In genomic region chr4:165191253-165191652, GRCh38 we compare ENCODE assay signal across 17 cellular contexts.
"Had no signal": no experiment of that assay in that cellular context is flagged by ENCODE, and none has a peak within 500 bp of the region (broad histone marks: within the 10 kb centered on the region; RNA-seq: fewer than 3 reads in every experiment).

No MANE protein-coding gene starts in this region.

- H3K27me3 Mint-ChIP-seq: central memory CD8-positive, alpha-beta T cell had no signal

- H3K36me3 Mint-ChIP-seq: naive B cell had no signal

- H3K4me1 ChIP-seq: esophagus muscularis mucosa, left lung, pancreas, tibial nerve, uterus had no signal

- H3K4me3 ChIP-seq: coronary artery, esophagus muscularis mucosa, left lung, pancreas, SK-N-MC, tibial nerve, uterus had no signal

- H3K4me1 Mint-ChIP-seq: central memory CD8-positive, alpha-beta T cell; naive B cell had no signal

- H3K27me3 ChIP-seq: esophagus muscularis mucosa, left lung, pancreas, tibial nerve, uterus had no signal

- H3K9me3 Mint-ChIP-seq: central memory CD8-positive, alpha-beta T cell; naive B cell had no signal

- ATAC-seq: left lung, pancreas had no signal

- H3K27ac Mint-ChIP-seq: naive B cell had no signal

- DNase-seq: activated CD4-positive, CD25-positive, alpha-beta regulatory T cell treated with anti-CD3 and anti-CD28 coated beads, Interleukin-2, amount 50 U/mL, for 72 hours; activated CD8-positive, alpha-beta memory T cell treated with anti-CD3 and anti-CD28 coated beads for 24 hours; activated gamma-delta T cell; effector CD4-positive, alpha-beta T cell; islet precursor cell; left lung; naive B cell; pancreas; stimulated activated CD4-positive, alpha-beta T cell treated with anti-CD3 and anti-CD28 coated beads, Interleukin-12 subunit alpha, Interleukin-12 subunit beta, amount 100 ng/mL, for 4 hours; T-helper 1 cell; T1000; uterus had no signal

- H3K36me3 ChIP-seq: esophagus muscularis mucosa, left lung, pancreas, tibial nerve, uterus had no signal

- H3K9me3 ChIP-seq: esophagus muscularis mucosa, left lung, pancreas, tibial nerve, uterus had no signal

- H3K27ac ChIP-seq: coronary artery, esophagus muscularis mucosa, left lung, pancreas, SK-N-MC, tibial nerve, uterus had no signal

- H3K4me3 Mint-ChIP-seq: central memory CD8-positive, alpha-beta T cell; naive B cell had no signal
